14 cellular contexts compared by ENCODE assay signal in the genomic region with DNA sequence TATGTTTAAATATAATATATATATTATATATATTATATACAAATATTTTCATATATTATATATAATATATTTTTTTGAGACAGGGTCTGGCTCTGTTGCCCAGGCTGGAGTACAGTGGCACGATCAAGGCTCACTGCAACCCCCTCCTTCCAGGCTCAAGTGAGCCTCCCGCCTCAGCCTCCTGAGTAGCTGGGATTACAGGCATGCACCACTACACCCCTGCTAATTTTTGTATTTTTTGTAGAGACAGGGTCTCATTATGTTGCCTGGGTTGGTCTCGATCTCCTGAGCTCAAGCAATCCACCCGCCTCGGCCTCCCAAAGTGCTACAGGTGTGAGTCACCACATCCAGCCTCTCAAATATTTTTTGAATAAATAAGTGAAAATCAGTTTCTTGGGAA.
DNase-seq lines count a peak whose midpoint lies in the region; ATAC-seq, FAIRE-seq and TF ChIP-seq lines count a peak whose summit lies in the region.
"Had no signal": no experiment of that assay in that cellular context is flagged by ENCODE, and none has a peak within 500 bp of the region (broad histone marks: within the 10 kb centered on the region; RNA-seq: fewer than 3 reads in every experiment).

No MANE protein-coding gene starts in this region.

- intact Hi-C loops in activated CD8-positive, alpha-beta T cell treated with anti-CD3 and anti-CD28 coated beads for 36 hours (cut with micrococcal nuclease) = no loop called here

- peak; percentile 17 for DNase-seq in activated CD8-positive, alpha-beta T cell treated with anti-CD3 and anti-CD28 coated beads for 36 hours
- no peak for DNase-seq in activated CD8-positive, alpha-beta T cell treated with anti-CD3 and anti-CD28 coated beads, Interleukin-2, amount 10 ng/mL, durations not matched to agents 7 days and 5 days
- DNase-seq in A549 (ENCODE audit: low read depth in 1 of 2, low spot score in 1 of 2) (peak in 1 of 2 experiments; percentile 15), KBM-7 (peak; percentile 35), WTC11 (ENCODE audit: low spot score) (no peak)
- DNase-seq: BE2C; CD4-positive, alpha-beta memory T cell; DMS79; H7 had no signal

- WGBS in A549 (ENCODE audit: missing lambda C conversion rate) = 69% methylated on average over 5 of the region's 5 CpGs

- H3K36me3 Mint-ChIP-seq in activated CD8-positive, alpha-beta T cell treated with anti-CD3 and anti-CD28 coated beads for 36 hours (ENCODE audit: low read depth) = no peaks in the 10 kb centered on the region
- H3K36me3 Mint-ChIP-seq in activated CD8-positive, alpha-beta T cell treated with anti-CD3 and anti-CD28 coated beads, Interleukin-2, amount 10 ng/mL, durations not matched to agents 7 days and 5 days (ENCODE audit: low read depth) = peaks cover 2% of the 10 kb centered on the region
- H3K36me3 Mint-ChIP-seq in WTC11 = no peaks in the 10 kb centered on the region
- H3K36me3 Mint-ChIP-seq: CD4-positive, alpha-beta memory T cell had no signal

- no peak overlapping the region for H3K4me2 ChIP-seq in A549
- H3K4me2 ChIP-seq: GM23338 had no signal

- no peak overlapping the region for H3K27ac ChIP-seq in A549
- H3K27ac ChIP-seq: C4-2B, HL-60 had no signal

- no peaks in the 10 kb centered on the region for H3K4me1 Mint-ChIP-seq in activated CD8-positive, alpha-beta T cell treated with anti-CD3 and anti-CD28 coated beads for 36 hours (ENCODE audit: low read depth)
- H3K4me1 Mint-ChIP-seq in activated CD8-positive, alpha-beta T cell treated with anti-CD3 and anti-CD28 coated beads, Interleukin-2, amount 10 ng/mL, durations not matched to agents 7 days and 5 days (ENCODE audit: low read depth) = no peaks in the 10 kb centered on the region
- H3K4me1 Mint-ChIP-seq in WTC11 = peaks cover 14% of the 10 kb centered on the region

- CTCF ChIA-PET in activated CD8-positive, alpha-beta T cell treated with anti-CD3 and anti-CD28 coated beads for 36 hours (lab: Charles Lee) = no interaction called here
- CTCF ChIA-PET in activated CD8-positive, alpha-beta T cell treated with anti-CD3 and anti-CD28 coated beads, Interleukin-2, amount 10 ng/mL, durations not matched to agents 7 days and 5 days (lab: Charles Lee) = no interaction called here
- CTCF ChIA-PET in A549 (lab: Yijun Ruan, JAX) = no interaction called here
- CTCF ChIA-PET in WTC11 (lab: Charles Lee) = no interaction called here

- H3K4me3 Mint-ChIP-seq in activated CD8-positive, alpha-beta T cell treated with anti-CD3 and anti-CD28 coated beads for 36 hours = no peak overlapping the region
- H3K4me3 Mint-ChIP-seq in activated CD8-positive, alpha-beta T cell treated with anti-CD3 and anti-CD28 coated beads, Interleukin-2, amount 10 ng/mL, durations not matched to agents 7 days and 5 days = no peak overlapping the region
- no peak overlapping the region for H3K4me3 Mint-ChIP-seq in WTC11
- H3K4me3 Mint-ChIP-seq: CD4-positive, alpha-beta memory T cell; GM23338 had no signal

- no peak for TF ChIP-seq CTCF in activated CD8-positive, alpha-beta T cell treated with anti-CD3 and anti-CD28 coated beads for 36 hours (IDR thresholded peaks at IDR 0.05)
- TF ChIP-seq CTCF in A549 (IDR thresholded peaks at IDR 0.05) = no peak
- no peak for TF ChIP-seq CTCF in WTC11 (IDR thresholded peaks at IDR 0.05)

- H3K4me3 ChIP-seq in A549 = no peak overlapping the region
- H3K4me3 ChIP-seq: GM23338 had no signal

- no peaks in the 10 kb centered on the region for H3K27me3 Mint-ChIP-seq in activated CD8-positive, alpha-beta T cell treated with anti-CD3 and anti-CD28 coated beads for 36 hours
- H3K27me3 Mint-ChIP-seq in activated CD8-positive, alpha-beta T cell treated with anti-CD3 and anti-CD28 coated beads, Interleukin-2, amount 10 ng/mL, durations not matched to agents 7 days and 5 days (ENCODE audit: low read depth) = no peaks in the 10 kb centered on the region
- H3K27me3 Mint-ChIP-seq in WTC11 (ENCODE audit: low read depth) = peaks cover 28% of the 10 kb centered on the region
- H3K27me3 Mint-ChIP-seq: CD4-positive, alpha-beta memory T cell had no signal

- H3K4me1 ChIP-seq in A549 = peaks cover 11% of the 10 kb centered on the region
- H3K4me1 ChIP-seq: BE2C had no signal

- no peak for TF ChIP-seq POLR2A in A549 (IDR thresholded peaks at IDR 0.05; ENCODE audit: low read length)

- peak; percentile 39 for ATAC-seq in activated CD8-positive, alpha-beta T cell treated with anti-CD3 and anti-CD28 coated beads for 36 hours
- ATAC-seq in activated CD8-positive, alpha-beta T cell treated with anti-CD3 and anti-CD28 coated beads, Interleukin-2, amount 10 ng/mL, durations not matched to agents 7 days and 5 days = no peak
- ATAC-seq in A549 (no peak), WTC11 (no peak), HG02678 (IDR thresholded peaks at IDR 0.05; ENCODE audit: unreplicated experiment) (no peak), HG03108 (IDR thresholded peaks at IDR 0.05; ENCODE audit: unreplicated experiment) (no peak)
- ATAC-seq: GM23338 had no signal

- H3K9me3 Mint-ChIP-seq in activated CD8-positive, alpha-beta T cell treated with anti-CD3 and anti-CD28 coated beads for 36 hours = no peaks in the 10 kb centered on the region
- no peaks in the 10 kb centered on the region for H3K9me3 Mint-ChIP-seq in activated CD8-positive, alpha-beta T cell treated with anti-CD3 and anti-CD28 coated beads, Interleukin-2, amount 10 ng/mL, durations not matched to agents 7 days and 5 days (ENCODE audit: insufficient read depth)
- no peaks in the 10 kb centered on the region; the same call in 1 of the 2 replicates for H3K9me3 Mint-ChIP-seq in WTC11
- H3K9me3 Mint-ChIP-seq: GM23338 had no signal

- no peak for TF ChIP-seq EP300 in A549 (IDR thresholded peaks at IDR 0.05)

- H3K9me3 ChIP-seq in A549 = no peaks in the 10 kb centered on the region
- H3K9me3 ChIP-seq: BE2C had no signal

- TF ChIP-seq RAD21 in A549 (conservative IDR thresholded peaks at IDR 0.05 in 1 of 2, IDR thresholded peaks at IDR 0.05 in 1 of 2) = no peak

- no peak overlapping the region for H3K27ac Mint-ChIP-seq in activated CD8-positive, alpha-beta T cell treated with anti-CD3 and anti-CD28 coated beads for 36 hours
- no peak overlapping the region for H3K27ac Mint-ChIP-seq in activated CD8-positive, alpha-beta T cell treated with anti-CD3 and anti-CD28 coated beads, Interleukin-2, amount 10 ng/mL, durations not matched to agents 7 days and 5 days
- no peak overlapping the region for H3K27ac Mint-ChIP-seq in WTC11
- H3K27ac Mint-ChIP-seq: GM23338 had no signal

- in situ Hi-C loops in KBM-7 (cut with MboI; ENCODE audit: low pct_unique_long_range_greater_than_20kb, low sequenced_read_pairs) = no loop called here

- POLR2A ChIA-PET in activated CD8-positive, alpha-beta T cell treated with anti-CD3 and anti-CD28 coated beads for 36 hours (lab: Charles Lee) = no interaction called here
- POLR2A ChIA-PET in activated CD8-positive, alpha-beta T cell treated with anti-CD3 and anti-CD28 coated beads, Interleukin-2, amount 10 ng/mL, durations not matched to agents 7 days and 5 days (lab: Charles Lee) = no interaction called here
- POLR2A ChIA-PET in A549 (lab: Yijun Ruan, JAX) = no interaction called here
- POLR2A ChIA-PET in WTC11 (lab: Charles Lee) = no interaction called here

- FAIRE-seq in A549 (lab: Jason Lieb, UNC) = no peak

TF ChIP-seq in A549, 52 proteins besides CTCF, POLR2A, EP300 and RAD21:
- TF ChIP-seq FOSL2 (IDR thresholded peaks at IDR 0.05) (no peak), FOSL2 (CRISPR knock-in tag; IDR thresholded peaks at IDR 0.05) (peak; percentile 34; the same call in 1 of the 2 replicates), RCOR1 (IDR thresholded peaks at IDR 0.05; ENCODE audit: low read depth, low read length) (no peak)

TF ChIP-seq in WTC11, 78 proteins besides CTCF, POLR2A, EP300 and RAD21:
- TF ChIP-seq, protein P1, sequence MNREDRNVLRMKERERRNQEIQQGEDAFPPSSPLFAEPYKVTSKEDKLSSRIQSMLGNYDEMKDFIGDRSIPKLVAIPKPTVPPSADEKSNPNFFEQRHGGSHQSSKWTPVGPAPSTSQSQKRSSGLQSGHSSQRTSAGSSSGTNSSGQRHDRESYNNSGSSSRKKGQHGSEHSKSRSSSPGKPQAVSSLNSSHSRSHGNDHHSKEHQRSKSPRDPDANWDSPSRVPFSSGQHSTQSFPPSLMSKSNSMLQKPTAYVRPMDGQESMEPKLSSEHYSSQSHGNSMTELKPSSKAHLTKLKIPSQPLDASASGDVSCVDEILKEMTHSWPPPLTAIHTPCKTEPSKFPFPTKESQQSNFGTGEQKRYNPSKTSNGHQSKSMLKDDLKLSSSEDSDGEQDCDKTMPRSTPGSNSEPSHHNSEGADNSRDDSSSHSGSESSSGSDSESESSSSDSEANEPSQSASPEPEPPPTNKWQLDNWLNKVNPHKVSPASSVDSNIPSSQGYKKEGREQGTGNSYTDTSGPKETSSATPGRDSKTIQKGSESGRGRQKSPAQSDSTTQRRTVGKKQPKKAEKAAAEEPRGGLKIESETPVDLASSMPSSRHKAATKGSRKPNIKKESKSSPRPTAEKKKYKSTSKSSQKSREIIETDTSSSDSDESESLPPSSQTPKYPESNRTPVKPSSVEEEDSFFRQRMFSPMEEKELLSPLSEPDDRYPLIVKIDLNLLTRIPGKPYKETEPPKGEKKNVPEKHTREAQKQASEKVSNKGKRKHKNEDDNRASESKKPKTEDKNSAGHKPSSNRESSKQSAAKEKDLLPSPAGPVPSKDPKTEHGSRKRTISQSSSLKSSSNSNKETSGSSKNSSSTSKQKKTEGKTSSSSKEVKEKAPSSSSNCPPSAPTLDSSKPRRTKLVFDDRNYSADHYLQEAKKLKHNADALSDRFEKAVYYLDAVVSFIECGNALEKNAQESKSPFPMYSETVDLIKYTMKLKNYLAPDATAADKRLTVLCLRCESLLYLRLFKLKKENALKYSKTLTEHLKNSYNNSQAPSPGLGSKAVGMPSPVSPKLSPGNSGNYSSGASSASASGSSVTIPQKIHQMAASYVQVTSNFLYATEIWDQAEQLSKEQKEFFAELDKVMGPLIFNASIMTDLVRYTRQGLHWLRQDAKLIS (CRISPR knock-in tag; IDR thresholded peaks at IDR 0.05; ENCODE audit: borderline replicate concordance) = no peak
- peak; percentile 39; the same call in 1 of the 2 replicates for TF ChIP-seq HMGA2 (CRISPR knock-in tag; IDR thresholded peaks at IDR 0.05)

Comparison
In these comparisons a context has a peak if more than half of its experiments do, and no peak if none do; other contexts are left out.
1. DNase-seq: peak in activated CD8-positive, alpha-beta T cell treated with anti-CD3 and anti-CD28 coated beads for 36 hours (single experiment) and KBM-7 (single experiment); none in activated CD8-positive, alpha-beta T cell treated with anti-CD3 and anti-CD28 coated beads, Interleukin-2, amount 10 ng/mL, durations not matched to agents 7 days and 5 days (single experiment) and WTC11 (single experiment).